ENCODE assay signal across 29 cellular contexts in the genomic region with DNA sequence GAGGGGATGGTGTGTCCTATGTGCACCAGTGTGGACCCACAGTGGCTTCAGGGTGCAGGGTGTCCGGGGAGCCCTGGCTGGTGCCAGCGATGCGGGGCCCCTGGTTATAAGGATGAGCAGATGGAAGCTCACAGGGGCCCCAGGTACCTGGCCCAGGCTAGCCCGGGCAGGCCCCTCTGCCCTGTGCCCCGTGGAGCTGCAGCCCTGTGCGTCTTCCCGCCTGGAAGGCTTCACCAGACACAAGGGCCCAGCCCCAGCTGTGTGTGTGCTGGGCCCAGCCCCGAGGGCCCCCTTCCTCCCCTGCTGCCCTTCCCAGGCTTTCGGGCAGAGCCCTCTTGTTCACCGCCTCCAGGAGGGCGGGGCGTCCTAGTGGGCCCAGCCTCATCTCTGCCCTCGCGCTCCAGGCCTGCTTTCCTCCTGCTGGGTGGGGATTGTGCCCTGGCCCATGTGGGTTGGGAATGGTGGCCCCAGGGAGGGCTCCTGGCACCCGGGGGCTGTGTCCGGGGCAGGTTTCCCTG. TPM values are rescaled to one million over a fixed set of nuclear protein-coding genes. Genes with fewer than 3 reads are reported as not detected.
"Had no signal": no experiment of that assay in that cellular context is flagged by ENCODE, and none has a peak within 500 bp of the region (broad histone marks: within the 10 kb centered on the region; RNA-seq: fewer than 3 reads in every experiment).

No MANE protein-coding gene starts in this region.

- H2AFZ ChIP-seq: parathyroid adenoma had no signal

- FAIRE-seq: endothelial cell of umbilical vein, islet of Langerhans, TTC549 had no signal

- H3K4me3 Mint-ChIP-seq: memory B cell; nephron; stimulated activated naive CD8-positive, alpha-beta T cell treated with anti-CD3 and anti-CD28 coated beads, Interleukin-15, Interleukin-2, amounts not matched to agents 100 ng/mL and 50 ng/mL, for 24 hours; T-cell had no signal

- H3K36me3 ChIP-seq: gastrocnemius medialis had no signal

- H3K9ac ChIP-seq: parathyroid adenoma had no signal

- H3K4me3 ChIP-seq: esophagus muscularis mucosa, gastrocnemius medialis, thyroid gland had no signal

- H3K27me3 ChIP-seq: brain microvascular endothelial cell, esophagus muscularis mucosa, gastrocnemius medialis, thyroid gland had no signal

- H3K9me3 Mint-ChIP-seq: activated naive CD4-positive, alpha-beta T cell treated with anti-CD3 and anti-CD28 coated beads, Interleukin-2, amount 50 U/mL, for 72 hours; memory B cell; nephron; stimulated activated naive CD8-positive, alpha-beta T cell treated with anti-CD3 and anti-CD28 coated beads, Interleukin-15, Interleukin-2, amounts not matched to agents 100 ng/mL and 50 ng/mL, for 24 hours; T-cell had no signal

- H3K4me1 ChIP-seq: esophagus muscularis mucosa, gastrocnemius medialis, parathyroid adenoma, thyroid gland had no signal

- H3K27ac ChIP-seq: brain microvascular endothelial cell, esophagus muscularis mucosa, gastrocnemius medialis, parathyroid adenoma, thyroid gland had no signal

- H3K27me3 Mint-ChIP-seq: memory B cell; stimulated activated naive CD8-positive, alpha-beta T cell treated with anti-CD3 and anti-CD28 coated beads, Interleukin-15, Interleukin-2, amounts not matched to agents 100 ng/mL and 50 ng/mL, for 24 hours; T-cell had no signal

- H3K9me3 ChIP-seq: esophagus muscularis mucosa, gastrocnemius medialis, thyroid gland had no signal

- H3K79me2 ChIP-seq: parathyroid adenoma had no signal

- H3K4me1 Mint-ChIP-seq: nephron, T-cell had no signal

- H3K27ac Mint-ChIP-seq: nephron; stimulated activated naive CD8-positive, alpha-beta T cell treated with anti-CD3 and anti-CD28 coated beads, Interleukin-15, Interleukin-2, amounts not matched to agents 100 ng/mL and 50 ng/mL, for 24 hours; T-cell had no signal

- DNase-seq: activated gamma-delta T cell; aorta; brain microvascular endothelial cell; dermis blood vessel endothelial cell; effector memory CD4-positive, alpha-beta T cell; gastrocnemius medialis; hippocampal formation; right cardiac atrium; stimulated activated CD4-positive, alpha-beta T cell treated with anti-CD3 and anti-CD28 coated beads, Interleukin-1b, Interleukin-23, amount 100 ng/mL, for 48 hours; substantia nigra; T-cell; thyroid gland had no signal

RNA-seq across cellular contexts. Expression of gene AIRE, which starts 30.1 kb away (rescaled TPM):
- total RNA-seq: activated CD8-positive, alpha-beta memory T cell treated with anti-CD3 and anti-CD28 coated beads for 36 hours; activated naive CD4-positive, alpha-beta T cell treated with anti-CD3 and anti-CD28 coated beads, Interleukin-2, amount 50 U/mL, for 72 hours; dermis blood vessel endothelial cell; esophagus muscularis mucosa; gastrocnemius medialis; skeletal muscle tissue; ureter had no signal
- polyA plus RNA-seq: aorta, liver had no signal

RNA-seq across cellular contexts. Expression of gene TRPM2, which starts 37.7 kb away (rescaled TPM):
- total RNA-seq: endothelial cell of umbilical vein, myocyte, pulmonary artery endothelial cell had no signal
- polyA plus RNA-seq: endothelial cell of umbilical vein had no signal

RNA-seq across cellular contexts. Expression of gene DNMT3L, which starts 54.1 kb away (rescaled TPM):
- total RNA-seq: activated CD8-positive, alpha-beta memory T cell treated with anti-CD3 and anti-CD28 coated beads for 36 hours; activated naive CD4-positive, alpha-beta T cell treated with anti-CD3 and anti-CD28 coated beads, Interleukin-2, amount 50 U/mL, for 72 hours; aorta; dermis blood vessel endothelial cell; endothelial cell of umbilical vein; esophagus muscularis mucosa; gastrocnemius medialis; mononuclear cell; myocyte; pulmonary artery endothelial cell; right cardiac atrium; skeletal muscle tissue; T-cell; thyroid gland; ureter had no signal
- polyA plus RNA-seq: adipose tissue, aorta, endothelial cell of umbilical vein, right cardiac atrium had no signal
